Comparison of ENCODE assay signal across 8 cellular contexts in the genomic region with DNA sequence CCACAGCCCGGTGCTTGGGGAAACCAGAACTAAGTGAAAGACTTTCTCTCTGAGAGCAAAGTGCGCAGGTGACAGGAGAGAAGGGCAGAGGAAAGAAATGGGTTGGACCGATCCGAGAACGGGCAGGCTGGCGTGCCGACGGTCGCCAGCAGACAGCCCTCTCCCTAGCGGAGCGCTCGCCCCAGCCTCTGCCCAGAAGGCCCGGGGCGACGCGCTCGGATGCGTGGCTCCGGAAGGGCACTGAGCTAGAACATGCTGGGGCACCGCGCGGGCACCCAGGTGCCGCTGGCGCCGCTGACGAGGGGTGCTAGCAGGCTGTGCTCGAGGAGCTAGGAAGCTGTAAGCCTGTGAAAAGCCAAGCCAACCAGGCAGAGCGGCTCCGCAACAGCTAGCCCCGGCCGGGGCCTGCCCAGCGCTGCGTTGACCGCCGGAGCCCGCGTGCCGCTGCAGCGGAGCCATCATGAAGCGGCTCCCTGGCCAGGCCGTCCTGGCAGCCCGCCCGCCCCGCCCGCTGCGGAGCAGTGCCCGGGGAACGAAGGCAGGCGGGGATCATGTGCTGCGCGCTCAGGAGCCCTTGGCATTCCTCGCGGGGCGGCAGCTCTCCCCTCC. TPM values are rescaled to one million over a fixed set of nuclear protein-coding genes. Genes with fewer than 3 reads are reported as not detected.
DNase-seq lines count a peak whose midpoint lies in the region; ATAC-seq and TF ChIP-seq lines count a peak whose summit lies in the region.

No MANE protein-coding gene starts in this region.

- peaks cover 32% of the 10 kb centered on the region for H3K27me3 Mint-ChIP-seq in activated CD4-positive, alpha-beta T cell treated with anti-CD3 and anti-CD28 coated beads, Interleukin-2, amount 10 ng/mL, durations not matched to agents 24 days and 14 days

- peaks cover 4% of the 10 kb centered on the region for H3K36me3 Mint-ChIP-seq in activated CD4-positive, alpha-beta T cell treated with anti-CD3 and anti-CD28 coated beads, Interleukin-2, amount 10 ng/mL, durations not matched to agents 24 days and 14 days (ENCODE audit: low read depth)

- H3K27ac ChIP-seq in DND-41 (ENCODE audit: low read length): no peak overlapping the region

- peaks cover 13% of the 10 kb centered on the region for H3K4me1 ChIP-seq in DND-41 (ENCODE audit: insufficient read depth, low read length)

- peak overlapping the region; percentile 67 for H3K4me2 ChIP-seq in DND-41 (ENCODE audit: insufficient read depth, low read length)

- H3K9ac ChIP-seq in DND-41 (ENCODE audit: low read depth, low read length): peak overlapping the region; percentile 48

- peak overlapping the region; percentile 51 for H3K27ac Mint-ChIP-seq in activated CD4-positive, alpha-beta T cell treated with anti-CD3 and anti-CD28 coated beads, Interleukin-2, amount 10 ng/mL, durations not matched to agents 24 days and 14 days

- peak overlapping the region; percentile 69 for H2AFZ ChIP-seq in DND-41 (ENCODE audit: low read depth, low read length)

- DNase-seq in DND-41: peak; percentile 62
- DNase-seq in activated CD4-positive, alpha-beta T cell treated with anti-CD3 and anti-CD28 coated beads, Interleukin-2, amount 10 ng/mL, durations not matched to agents 24 days and 14 days: peak; percentile 80
- DNase-seq in dermis blood vessel endothelial cell: peak; percentile 71
- peak; percentile 81 for DNase-seq in left kidney (ENCODE audit: low read depth, low spot score)
- peak; percentile 4 to 39 for DNase-seq in stimulated activated CD4-positive, alpha-beta T cell treated with anti-CD3 and anti-CD28 coated beads, Interleukin-1b, Interleukin-23, amount 100 ng/mL, for 4 hours (ENCODE audit: low read depth in 2 of 2)
- no peak for DNase-seq in SK-N-DZ (ENCODE audit: low spot score)

- H3K4me1 Mint-ChIP-seq in activated CD4-positive, alpha-beta T cell treated with anti-CD3 and anti-CD28 coated beads, Interleukin-2, amount 10 ng/mL, durations not matched to agents 24 days and 14 days: peaks cover 22% of the 10 kb centered on the region

- H4K20me1 ChIP-seq in DND-41 (ENCODE audit: insufficient read depth, low read length): no peaks in the 10 kb centered on the region

- no peaks in the 10 kb centered on the region for H3K36me3 ChIP-seq in DND-41 (ENCODE audit: insufficient read depth, low read length)

- no peak for TF ChIP-seq EP300 in Ishikawa (IDR thresholded peaks at IDR 0.05; ENCODE audit: borderline replicate concordance)

- intact Hi-C loops in activated CD4-positive, alpha-beta T cell treated with anti-CD3 and anti-CD28 coated beads, Interleukin-2, amount 10 ng/mL, durations not matched to agents 24 days and 14 days (cut with micrococcal nuclease): no loop called here

- H3K4me3 Mint-ChIP-seq in activated CD4-positive, alpha-beta T cell treated with anti-CD3 and anti-CD28 coated beads, Interleukin-2, amount 10 ng/mL, durations not matched to agents 24 days and 14 days: peak overlapping the region; percentile 81

- peak; percentile 18 for TF ChIP-seq CTCF in DND-41 (IDR thresholded peaks at IDR 0.05; ENCODE audit: borderline replicate concordance, extremely low read depth, low read length, poor library complexity, severe bottlenecking)

- no peaks in the 10 kb centered on the region for H3K79me2 ChIP-seq in DND-41 (ENCODE audit: insufficient read depth, low read length)

- no peaks in the 10 kb centered on the region for H3K9me3 ChIP-seq in DND-41 (ENCODE audit: insufficient read depth, low read length, severe bottlenecking)

- H3K9me3 Mint-ChIP-seq in activated CD4-positive, alpha-beta T cell treated with anti-CD3 and anti-CD28 coated beads, Interleukin-2, amount 10 ng/mL, durations not matched to agents 24 days and 14 days: peaks cover 3% of the 10 kb centered on the region

- H3K4me3 ChIP-seq in DND-41 (ENCODE audit: low read depth in 1 of 2, low read length in 2 of 2): peak overlapping the region in 1 of 2 experiments; percentile 51; a peak in 2 of 4 replicates

- no peak for TF ChIP-seq RAD21 in Ishikawa (IDR thresholded peaks at IDR 0.05; ENCODE audit: low read depth)

- no peaks in the 10 kb centered on the region for H3K27me3 ChIP-seq in DND-41 (ENCODE audit: insufficient read depth, low read length, poor library complexity)

- ATAC-seq in DND-41 (ENCODE audit: insufficient read depth, low read depth): peak; percentile 90
- peak; percentile 80 for ATAC-seq in GM21529 (IDR thresholded peaks at IDR 0.05; ENCODE audit: unreplicated experiment)

TF ChIP-seq in Ishikawa, 13 proteins besides CTCF, POLR2A, EP300 and RAD21:
- no peak for TF ChIP-seq CREB1 (IDR thresholded peaks at IDR 0.05; ENCODE audit: low read depth)
- TF ChIP-seq, protein P1, sequence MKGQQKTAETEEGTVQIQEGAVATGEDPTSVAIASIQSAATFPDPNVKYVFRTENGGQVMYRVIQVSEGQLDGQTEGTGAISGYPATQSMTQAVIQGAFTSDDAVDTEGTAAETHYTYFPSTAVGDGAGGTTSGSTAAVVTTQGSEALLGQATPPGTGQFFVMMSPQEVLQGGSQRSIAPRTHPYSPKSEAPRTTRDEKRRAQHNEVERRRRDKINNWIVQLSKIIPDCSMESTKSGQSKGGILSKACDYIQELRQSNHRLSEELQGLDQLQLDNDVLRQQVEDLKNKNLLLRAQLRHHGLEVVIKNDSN (IDR thresholded peaks at IDR 0.05): peak; percentile 70; the same call in 1 of the 2 replicates
- no peak for TF ChIP-seq CEBPB (IDR thresholded peaks at IDR 0.05)
- TF ChIP-seq ZBTB7A (IDR thresholded peaks at IDR 0.05; ENCODE audit: low read depth): peak; percentile 32; the same call in 1 of the 2 replicates
- peak; percentile 76 for TF ChIP-seq TAF1 (IDR thresholded peaks at IDR 0.05; ENCODE audit: low read depth)
- TF ChIP-seq TCF12 (IDR thresholded peaks at IDR 0.05; ENCODE audit: low read depth): peak; percentile 56
- no peak; the same call in 1 of the 2 replicates for TF ChIP-seq TEAD4 (IDR thresholded peaks at IDR 0.05)
- TF ChIP-seq, protein P2, sequence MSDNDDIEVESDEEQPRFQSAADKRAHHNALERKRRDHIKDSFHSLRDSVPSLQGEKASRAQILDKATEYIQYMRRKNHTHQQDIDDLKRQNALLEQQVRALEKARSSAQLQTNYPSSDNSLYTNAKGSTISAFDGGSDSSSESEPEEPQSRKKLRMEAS (IDR thresholded peaks at IDR 0.05): peak; percentile 81
- TF ChIP-seq NFIC (IDR thresholded peaks at IDR 0.05): peak; percentile 85; the same call in 1 of the 2 replicates
- TF ChIP-seq FOXM1 (IDR thresholded peaks at IDR 0.05; ENCODE audit: borderline replicate concordance, low read depth): no peak; the same call in 1 of the 2 replicates
- TF ChIP-seq, protein P3, sequence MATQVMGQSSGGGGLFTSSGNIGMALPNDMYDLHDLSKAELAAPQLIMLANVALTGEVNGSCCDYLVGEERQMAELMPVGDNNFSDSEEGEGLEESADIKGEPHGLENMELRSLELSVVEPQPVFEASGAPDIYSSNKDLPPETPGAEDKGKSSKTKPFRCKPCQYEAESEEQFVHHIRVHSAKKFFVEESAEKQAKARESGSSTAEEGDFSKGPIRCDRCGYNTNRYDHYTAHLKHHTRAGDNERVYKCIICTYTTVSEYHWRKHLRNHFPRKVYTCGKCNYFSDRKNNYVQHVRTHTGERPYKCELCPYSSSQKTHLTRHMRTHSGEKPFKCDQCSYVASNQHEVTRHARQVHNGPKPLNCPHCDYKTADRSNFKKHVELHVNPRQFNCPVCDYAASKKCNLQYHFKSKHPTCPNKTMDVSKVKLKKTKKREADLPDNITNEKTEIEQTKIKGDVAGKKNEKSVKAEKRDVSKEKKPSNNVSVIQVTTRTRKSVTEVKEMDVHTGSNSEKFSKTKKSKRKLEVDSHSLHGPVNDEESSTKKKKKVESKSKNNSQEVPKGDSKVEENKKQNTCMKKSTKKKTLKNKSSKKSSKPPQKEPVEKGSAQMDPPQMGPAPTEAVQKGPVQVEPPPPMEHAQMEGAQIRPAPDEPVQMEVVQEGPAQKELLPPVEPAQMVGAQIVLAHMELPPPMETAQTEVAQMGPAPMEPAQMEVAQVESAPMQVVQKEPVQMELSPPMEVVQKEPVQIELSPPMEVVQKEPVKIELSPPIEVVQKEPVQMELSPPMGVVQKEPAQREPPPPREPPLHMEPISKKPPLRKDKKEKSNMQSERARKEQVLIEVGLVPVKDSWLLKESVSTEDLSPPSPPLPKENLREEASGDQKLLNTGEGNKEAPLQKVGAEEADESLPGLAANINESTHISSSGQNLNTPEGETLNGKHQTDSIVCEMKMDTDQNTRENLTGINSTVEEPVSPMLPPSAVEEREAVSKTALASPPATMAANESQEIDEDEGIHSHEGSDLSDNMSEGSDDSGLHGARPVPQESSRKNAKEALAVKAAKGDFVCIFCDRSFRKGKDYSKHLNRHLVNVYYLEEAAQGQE (IDR thresholded peaks at IDR 0.05; ENCODE audit: low read depth): no peak
- no peak for TF ChIP-seq EGR1 (IDR thresholded peaks at IDR 0.05)
- peak; percentile 83 for TF ChIP-seq YY1 (IDR thresholded peaks at IDR 0.05; ENCODE audit: low read depth)

RNA-seq across cellular contexts. Expression of a gene that starts 22.1 kb away (rescaled TPM):
- 78.9 and 80.6 TPM in 2 replicates for total RNA-seq in activated CD4-positive, alpha-beta T cell treated with anti-CD3 and anti-CD28 coated beads, Interleukin-2, amount 10 ng/mL, durations not matched to agents 24 days and 14 days
- 112 and 173 TPM in 2 replicates for total RNA-seq in dermis blood vessel endothelial cell
- polyA plus RNA-seq in SK-N-DZ (2014; cell fraction: cytosol; rRNA removed): 36.1 and 39.2 TPM in 2 replicates
- 23.9 and 24.6 TPM in 2 replicates for polyA plus RNA-seq in SK-N-DZ (2014; cell fraction: nucleus; rRNA removed)
